Comparison of ENCODE assay signal across 7 cellular contexts in the genomic region with DNA sequence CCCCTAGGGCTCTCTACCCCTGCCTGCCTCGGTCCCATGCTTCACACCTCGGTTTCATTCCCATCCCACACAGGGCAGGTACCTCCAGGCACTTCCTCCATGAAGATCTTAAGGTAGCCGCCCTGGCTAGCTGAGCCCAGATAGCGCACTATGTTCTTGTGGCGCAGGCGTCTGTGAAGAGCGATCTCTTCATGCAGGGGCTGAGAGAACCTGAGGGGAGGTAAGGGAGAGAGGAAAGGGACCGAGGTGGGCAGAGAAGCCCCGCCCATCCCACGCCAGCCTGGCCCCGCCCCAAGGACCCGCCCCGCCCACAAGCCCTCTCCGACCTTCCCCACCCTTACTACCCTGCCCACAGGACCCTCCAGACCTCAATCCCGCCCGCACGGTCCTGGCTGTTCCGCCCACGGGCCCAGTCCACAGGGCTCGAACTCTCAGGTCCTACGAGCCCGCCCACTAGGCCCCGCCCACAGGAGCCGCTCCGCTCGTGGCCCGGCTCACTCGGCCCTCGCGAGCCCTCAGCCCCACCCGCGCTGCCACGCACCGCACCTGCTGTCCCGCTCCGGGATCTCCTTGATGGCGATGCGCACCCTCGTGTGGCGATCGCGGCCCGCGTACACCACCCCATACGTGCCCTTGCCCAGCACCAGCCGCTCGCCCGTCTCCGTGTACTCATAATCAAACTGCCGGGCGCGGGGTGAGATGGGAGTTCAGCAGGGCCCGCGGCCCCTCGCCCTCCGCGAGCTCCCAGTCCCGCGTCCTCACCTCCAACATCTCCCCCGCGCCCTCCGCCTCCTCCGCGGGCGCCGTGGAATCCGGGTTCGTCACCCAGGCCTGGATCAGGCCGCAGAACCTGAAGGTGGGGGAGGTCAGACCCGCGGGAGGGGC. TPM values are rescaled to one million over a fixed set of nuclear protein-coding genes. Genes with fewer than 3 reads are reported as not detected.
DNase-seq lines count a peak whose midpoint lies in the region; TF ChIP-seq lines count a peak whose summit lies in the region.
"Had no signal": no experiment of that assay in that cellular context is flagged by ENCODE, and none has a peak within 500 bp of the region (broad histone marks: within the 10 kb centered on the region; RNA-seq: fewer than 3 reads in every experiment).

No MANE protein-coding gene starts in this region.

- TF ChIP-seq POLR2A in tibial nerve (IDR thresholded peaks at IDR 0.05): no peak

- H3K27me3 ChIP-seq in SJCRH30 (no peaks in the 10 kb centered on the region), tibial nerve (no peaks in the 10 kb centered on the region)

- DNase-seq in activated T-helper 1 cell treated with anti-CD3 and anti-CD28 coated beads, Interleukin-2, amount 50 U/mL, for 16 hours (ENCODE audit: low read depth in 1 of 2, low spot score in 1 of 2): peak; percentile 13 to 26
- no peak for DNase-seq in SJCRH30
- no peak for DNase-seq in NCI-H2029 treated with DMSO at 0.1 percent for 48 hours (lab: John Stamatoyannopoulos, UW)
- no peak for DNase-seq in tibial nerve (ENCODE audit: low spot score in 2 of 2)

- H3K36me3 ChIP-seq in mesodermal cell (ENCODE audit: control insufficient read depth, insufficient read depth, low read length) (peaks cover 35% of the 10 kb centered on the region), SJCRH30 (0 out of 2 replicates have a peak, but pooled peaks cover 8% of the 10 kb centered on the region), tibial nerve (peaks cover 3 to 92% (median 12%) of the 10 kb centered on the region in 3 donors)

- WGBS in mesodermal cell (ENCODE audit: insufficient coverage in 2 of 2), 2 experiments: 15 to 17% methylated on average over 58 to 60 of the region's 71 CpGs
- 49 to 52% methylated on average over 61 to 64 of the region's 71 CpGs for WGBS in tibial nerve, 2 donors

- TF ChIP-seq EP300 in tibial nerve (IDR thresholded peaks at IDR 0.05): no peak

- TF ChIP-seq CTCF in tibial nerve (IDR thresholded peaks at IDR 0.05): no peak

- H3K27ac ChIP-seq in mesodermal cell (ENCODE audit: low read depth, low read length, severe bottlenecking): no peak overlapping the region
- H3K27ac ChIP-seq in SJCRH30: no peak overlapping the region
- peak overlapping the region in 1 of 4 donors; percentile 16 for H3K27ac ChIP-seq in tibial nerve

- H3K4me3 ChIP-seq in GM08714 (ENCODE audit: low read length): peak overlapping the region; percentile 3; the same call in 1 of the 2 replicates
- H3K4me3 ChIP-seq in mesodermal cell (ENCODE audit: extremely low read depth, insufficient read depth, low read length, poor library complexity, severe bottlenecking): peak overlapping the region; percentile 31
- H3K4me3 ChIP-seq in SJCRH30: no peak overlapping the region
- H3K4me3 ChIP-seq in tibial nerve: peak overlapping the region in 2 of 4 donors; percentile 32 to 39

- no peaks in the 10 kb centered on the region for H3K9me3 ChIP-seq in mesodermal cell (ENCODE audit: control insufficient read depth, low read length)
- no peaks in the 10 kb centered on the region for H3K9me3 ChIP-seq in SJCRH30 (replicated peaks)
- no peaks in the 10 kb centered on the region for H3K9me3 ChIP-seq in tibial nerve

- H3K4me1 ChIP-seq in mesodermal cell (ENCODE audit: control insufficient read depth, insufficient read depth, low read length, poor library complexity, severe bottlenecking) (peaks cover 20% of the 10 kb centered on the region), SJCRH30 (peaks cover 5% of the 10 kb centered on the region; the same call in 1 of the 2 replicates), tibial nerve (peaks cover 0 to 52% (median 24%) of the 10 kb centered on the region in 4 donors)

RNA-seq across cellular contexts. Expression of gene MAP3K6, which starts 6.4 kb away (rescaled TPM):
- polyA plus RNA-seq in mesodermal cell (2013, experiment 1 of 2): 26.4 TPM
- 19.3 TPM for polyA plus RNA-seq in mesodermal cell (2013, experiment 2 of 2)
- total RNA-seq in SJCRH30 (2014; rRNA removed; shearing (Covaris generic)): 8.2 and 10.0 TPM in 2 replicates
- total RNA-seq in tibial nerve: 100 to 1,000 TPM in 2 of 4 donors, 10 to 100 TPM in 2; 82.2 to 122 (median 101) TPM

RNA-seq across cellular contexts. Expression of gene FCN3, which starts 14.2 kb away (rescaled TPM):
- 131 TPM for polyA plus RNA-seq in mesodermal cell (2013, experiment 1 of 2)
- polyA plus RNA-seq in mesodermal cell (2013, experiment 2 of 2): 74.3 TPM
- not detected in 2 replicates for total RNA-seq in SJCRH30 (2014; rRNA removed; shearing (Covaris generic))
- 1 to 10 TPM in 3 of 4 donors, not detected in 1; 2.5 to 8.7 (median 3.7) TPM for total RNA-seq in tibial nerve
- total RNA-seq: activated CD8-positive, alpha-beta memory T cell treated with anti-CD3 and anti-CD28 coated beads for 36 hours had no signal

RNA-seq across cellular contexts. Expression of gene SYTL1, which starts 18.6 kb away (rescaled TPM):
- 4.2 TPM for polyA plus RNA-seq in mesodermal cell (2013, experiment 1 of 2)
- 5.4 TPM for polyA plus RNA-seq in mesodermal cell (2013, experiment 2 of 2)
- 0.20 and 0.47 TPM in 2 replicates for total RNA-seq in SJCRH30 (2014; rRNA removed; shearing (Covaris generic))
- total RNA-seq in tibial nerve: 1 to 10 TPM; 1.2 to 2.7 (median 1.7) TPM

RNA-seq across cellular contexts. Expression of gene CD164L2, which starts 22.7 kb away (rescaled TPM):
- polyA plus RNA-seq in mesodermal cell (2013, experiment 1 of 2): 3.1 TPM
- polyA plus RNA-seq in mesodermal cell (2013, experiment 2 of 2): 1.2 TPM
- total RNA-seq in SJCRH30 (2014; rRNA removed; shearing (Covaris generic)): not detected in 2 replicates
- total RNA-seq in tibial nerve: not detected
- total RNA-seq: activated CD8-positive, alpha-beta memory T cell treated with anti-CD3 and anti-CD28 coated beads for 36 hours had no signal

RNA-seq across cellular contexts. Expression of gene GPR3, which starts 32.0 kb away (rescaled TPM):
- polyA plus RNA-seq in mesodermal cell (2013, experiment 1 of 2): 6.0 TPM
- polyA plus RNA-seq in mesodermal cell (2013, experiment 2 of 2): 6.1 TPM
- total RNA-seq in SJCRH30 (2014; rRNA removed; shearing (Covaris generic)): 8.3 TPM in 2 replicates
- not detected for total RNA-seq in tibial nerve

Comparison
In these comparisons a context has a peak if more than half of its experiments do, and no peak if none do; other contexts are left out.
1. DNase-seq: peak in activated T-helper 1 cell treated with anti-CD3 and anti-CD28 coated beads, Interleukin-2, amount 50 U/mL, for 16 hours (2 of 2); none in SJCRH30 (0 of 2), NCI-H2029 treated with DMSO at 0.1 percent for 48 hours (single experiment) and tibial nerve (0 of 2).